ENCODE assay signal across 16 cellular contexts in genomic region chr2:69617744-69618143, GRCh38. TPM values are rescaled to one million over a fixed set of nuclear protein-coding genes. Genes with fewer than 3 reads are reported as not detected.
A peak's percentile ranks its signal among the peaks of the same experiment; 100 is the strongest.
DNase-seq lines count a peak whose midpoint lies in the region; ATAC-seq and TF ChIP-seq lines count a peak whose summit lies in the region.
"Had no signal": no experiment of that assay in that cellular context is flagged by ENCODE, and none has a peak within 500 bp of the region (broad histone marks: within the 10 kb centered on the region; RNA-seq: fewer than 3 reads in every experiment).

No MANE protein-coding gene starts in this region.

- H3K4me1 Mint-ChIP-seq in Calu3 (ENCODE audit: low read depth, unreplicated experiment) = peaks cover 13% of the 10 kb centered on the region

- H3K36me3 ChIP-seq in HCT116 (ENCODE audit: control insufficient read depth in 1 of 2, insufficient read depth in 2 of 2, low read length in 2 of 2) = no peaks in the 10 kb centered on the region
- H3K36me3 ChIP-seq in PC-9 (ENCODE audit: low read depth) = 0 out of 2 replicates have a peak, but pooled peaks cover 13% of the 10 kb centered on the region
- no peaks in the 10 kb centered on the region for H3K36me3 ChIP-seq in uterus
- H3K36me3 ChIP-seq: HAP-1 had no signal

- H3K4me2 ChIP-seq in HCT116 (ENCODE audit: low read length) = peak overlapping the region; percentile 72
- H3K4me2 ChIP-seq in PC-9 = peak overlapping the region; percentile 75

- no peaks in the 10 kb centered on the region for H3K9me3 ChIP-seq in HCT116 (ENCODE audit: control insufficient read depth in 1 of 2, insufficient read depth in 1 of 2, low read depth in 1 of 2, low read length in 2 of 2)
- no peaks in the 10 kb centered on the region; the same call in 1 of the 2 replicates for H3K9me3 ChIP-seq in PC-9 (ENCODE audit: insufficient read depth, low read depth)
- H3K9me3 ChIP-seq in uterus = no peaks in the 10 kb centered on the region
- H3K9me3 ChIP-seq: HAP-1 had no signal

- TF ChIP-seq CTCF in HCT116 (IDR thresholded peaks at IDR 0.05 in 2 of 3, conservative IDR thresholded peaks at IDR 0.05 in 1 of 3; ENCODE audit: borderline replicate concordance in 1 of 3, insufficient read depth in 1 of 3, low read depth in 2 of 3, low read length in 2 of 3) (no peak), PC-9 (conservative IDR thresholded peaks at IDR 0.05) (no peak), uterus (IDR thresholded peaks at IDR 0.05) (no peak), Calu3 (IDR thresholded peaks at IDR 0.05; ENCODE audit: unreplicated experiment) (no peak), GM13977 (IDR thresholded peaks at IDR 0.05; ENCODE audit: extremely low read depth, insufficient read depth, missing control alignments) (no peak)

- H3K4me3 ChIP-seq in HCT116 (replicated peaks in 1 of 2; ENCODE audit: low read depth in 1 of 2, low read length in 2 of 2) (no peak overlapping the region), PC-9 (no peak overlapping the region), uterus (no peak overlapping the region)
- H3K4me3 ChIP-seq: HAP-1 had no signal

- H3F3A ChIP-seq in PC-9 (ENCODE audit: insufficient read depth, low read depth) = peaks cover 34% of the 10 kb centered on the region

- POLR2A ChIA-PET in HCT116 (lab: Charles Lee) = no interaction called here
- POLR2A ChIA-PET in PC-9 (lab: Charles Lee; ENCODE audit: unreplicated experiment) = no interaction called here

- BruUV-seq in HCT116 (replicated peaks; lab: Mats Ljungman, UMichigan) (no TSS peak), PC-9 (replicated peaks; lab: Mats Ljungman, UMichigan) (no TSS peak), Calu3 (replicated peaks; lab: Mats Ljungman, UMichigan) (no TSS peak)

- RAD21 ChIA-PET in HCT116 (lab: Charles Lee; ENCODE audit: low non-redundant PET in 1 of 2, low total read pairs in 2 of 2, uncharacterized antibody in 2 of 2, unreplicated experiment in 2 of 2) = no interaction called here

- H3K79me2 ChIP-seq in HCT116 (ENCODE audit: insufficient read depth, low read length) (no peaks in the 10 kb centered on the region), PC-9 (ENCODE audit: low read depth) (peaks cover 90% of the 10 kb centered on the region)

- H3K9me2 ChIP-seq in HCT116 (ENCODE audit: insufficient read depth) (no peaks in the 10 kb centered on the region), PC-9 (ENCODE audit: insufficient read depth) (no peaks in the 10 kb centered on the region)

- H3K9ac ChIP-seq in HCT116 (ENCODE audit: low read length) = 0 out of 2 replicates have a peak overlapping the region, but pooled peaks have one; percentile 16

- peaks cover 7% of the 10 kb centered on the region for H3K36me3 Mint-ChIP-seq in Calu3 (ENCODE audit: insufficient read depth, unreplicated experiment)

- H3K27me3 ChIP-seq in HCT116 (ENCODE audit: insufficient read depth, low read length) (no peaks in the 10 kb centered on the region), PC-9 (ENCODE audit: insufficient read depth, low read depth) (no peaks in the 10 kb centered on the region), uterus (no peaks in the 10 kb centered on the region)

- no peak for TF ChIP-seq RAD21 in HCT116 (IDR thresholded peaks at IDR 0.05; ENCODE audit: low read depth)

- H3K27ac Mint-ChIP-seq in Calu3 (ENCODE audit: unreplicated experiment) = no peak overlapping the region
- H3K27ac Mint-ChIP-seq: HFFc6 had no signal

- H3K9me3 Mint-ChIP-seq in Calu3 (ENCODE audit: low read depth, unreplicated experiment) = peaks cover 2% of the 10 kb centered on the region
- H3K9me3 Mint-ChIP-seq: HFFc6 had no signal

- CTCF ChIA-PET in HCT116 (lab: Charles Lee) (no interaction called here), PC-9 (lab: Charles Lee) (interaction anchor here (0.6 kb wide), 1 partner anchor 1162 kb away, joined by 4 read pairs; no protein-coding TSS in a partner anchor), Calu3 (lab: Charles Lee) (interaction anchor here (0.6 kb wide), 1 partner anchor 64 kb away, joined by 3 read pairs; no protein-coding TSS in a partner anchor)

- H2AFZ ChIP-seq in HCT116 (ENCODE audit: low read depth, low read length, poor library complexity, severe bottlenecking) = no peak overlapping the region
- H2AFZ ChIP-seq in PC-9 = no peak overlapping the region

- H3K27ac ChIP-seq in HCT116 (ENCODE audit: low read depth, low read length) (no peak overlapping the region), PC-9 (peak overlapping the region; percentile 76), uterus (peak overlapping the region; percentile 17 to 75)
- H3K27ac ChIP-seq: HL-60 had no signal

- H4K20me1 ChIP-seq in HCT116 (ENCODE audit: insufficient read depth) (no peaks in the 10 kb centered on the region), PC-9 (ENCODE audit: insufficient read depth) (no peaks in the 10 kb centered on the region)

- intact Hi-C loops in HCT116 (cut with micrococcal nuclease) = no loop called here
- intact Hi-C loops in PC-9 (cut with micrococcal nuclease; ENCODE audit: unreplicated experiment) = loop anchor here (2.0 kb wide), 1 partner anchor 25 kb away; the partner anchor contains the start of gene AAK1
- intact Hi-C loops in uterus (cut with DNase I; ENCODE audit: low total_unique reads) = no loop called here
- intact Hi-C loops in Calu3 (cut with micrococcal nuclease; ENCODE audit: unreplicated experiment) = no loop called here

- no peak overlapping the region for H3K4me3 Mint-ChIP-seq in Calu3 (ENCODE audit: low read depth, unreplicated experiment)
- H3K4me3 Mint-ChIP-seq: HFFc6 had no signal

- DNase-seq in HCT116 (ENCODE audit: low read depth, low spot score) (no peak), PC-9 (no peak), islet precursor cell (peak; percentile 16), uterus (no peak), cerebellum (ENCODE audit: low spot score) (no peak), 8988T (no peak), Calu3 (no peak), GM13977 (ENCODE audit: low spot score) (no peak)
- DNase-seq: CD4-positive, alpha-beta memory T cell; DMS153; DMS79 treated with DMSO at 0.1 percent for 48 hours; GDM1; HFFc6; KBM-7 had no signal

- in situ Hi-C loops in GM13977 (cut with MboI; ENCODE audit: low pct_unique_long_range_greater_than_20kb, low sequenced_read_pairs, unreplicated experiment) = no loop called here

- H3K27me3 Mint-ChIP-seq in Calu3 (ENCODE audit: unreplicated experiment) = no peaks in the 10 kb centered on the region
- H3K27me3 Mint-ChIP-seq: CD4-positive, alpha-beta memory T cell had no signal

- H3K4me1 ChIP-seq in HCT116 (ENCODE audit: control insufficient read depth in 1 of 2, insufficient read depth in 2 of 2, low read length in 2 of 2) (peaks cover 28 to 41% of the 10 kb centered on the region in 2 experiments), PC-9 (replicated peaks; ENCODE audit: insufficient read depth) (peaks cover 64% of the 10 kb centered on the region), uterus (peaks cover 10 to 22% of the 10 kb centered on the region in 2 donors)
- H3K4me1 ChIP-seq: HAP-1 had no signal

- TF ChIP-seq POLR2A in HCT116 (IDR thresholded peaks at IDR 0.05; ENCODE audit: borderline replicate concordance, extremely low read depth, insufficient read depth, insufficient read length) (no peak), uterus (IDR thresholded peaks at IDR 0.05) (no peak)

- no peak for ATAC-seq in HCT116

TF ChIP-seq in HCT116, 20 proteins besides CTCF, POLR2A, EP300 and RAD21 (continues in another document):
- TF ChIP-seq EGR1 (IDR thresholded peaks at IDR 0.05; ENCODE audit: low read depth) (no peak), REST (IDR thresholded peaks at IDR 0.05; ENCODE audit: low read depth) (no peak), ZBTB33 (IDR thresholded peaks at IDR 0.05; ENCODE audit: extremely low read depth, insufficient replicate concordance, low read length) (no peak), ZNF274 (IDR thresholded peaks at IDR 0.05; ENCODE audit: low read depth, low read length) (no peak), SIN3A (IDR thresholded peaks at IDR 0.05; ENCODE audit: low read depth) (no peak)

RNA-seq across cellular contexts. Expression of gene AAK1, which starts 25.8 kb away (rescaled TPM):
- total RNA-seq in HCT116 (2021; ENCODE audit: unreplicated experiment) (32.0 TPM), PC-9 (2021) (50.3 and 66.6 TPM in 2 replicates), uterus (10 to 100 TPM; 13.1 to 66.3 (median 32.5) TPM), cerebellum (58.2 TPM), Calu3 (2022) (46.7 and 60.1 TPM in 2 replicates)
- polyA plus RNA-seq in HCT116 (2012) = 13.1 and 15.3 TPM in 2 replicates
